Comparison of ENCODE assay signal across 8 cellular contexts in genomic region chr15:65792988-65793812, GRCh38. TPM values are rescaled to one million over a fixed set of nuclear protein-coding genes. Genes with fewer than 3 reads are reported as not detected.
A peak's percentile ranks its signal among the peaks of the same experiment; 100 is the strongest.
DNase-seq lines count a peak whose midpoint lies in the region; ATAC-seq and TF ChIP-seq lines count a peak whose summit lies in the region.

No MANE protein-coding gene starts in this region.

- CTCF ChIA-PET in MCF 10A (lab: Yijun Ruan, JAX), result interaction anchor here (1.0 kb wide), 1 partner anchor 31 kb away, joined by 3 read pairs; no protein-coding TSS in a partner anchor

- no peak for TF ChIP-seq POLR2A in vagina (IDR thresholded peaks at IDR 0.05)

- peak overlapping the region; percentile 92 to 100 for H3K9ac ChIP-seq in mucosa of rectum (ENCODE audit: low read depth in 1 of 2, low read length in 2 of 2)

- no peaks in the 10 kb centered on the region for H3K4me1 ChIP-seq in right atrium auricular region
- H3K4me1 ChIP-seq in mucosa of rectum (ENCODE audit: control insufficient read depth in 2 of 2, insufficient read depth in 2 of 2, low read length in 2 of 2), result peaks cover 0 to 15% of the 10 kb centered on the region in 2 donors
- H3K4me1 ChIP-seq in vagina, result peaks cover 18% of the 10 kb centered on the region

- peak overlapping the region; percentile 81 for H3K4me3 Mint-ChIP-seq in MCF 10A (ENCODE audit: unreplicated experiment)

- H3K36me3 Mint-ChIP-seq in MCF 10A (ENCODE audit: insufficient read depth, unreplicated experiment), result no peaks in the 10 kb centered on the region

- H3K9me3 ChIP-seq in right atrium auricular region (no peaks in the 10 kb centered on the region), mucosa of rectum (ENCODE audit: control insufficient read depth in 2 of 2, low read length in 2 of 2) (no peaks in the 10 kb centered on the region), vagina (no peaks in the 10 kb centered on the region)

- H3K27me3 Mint-ChIP-seq in MCF 10A (ENCODE audit: insufficient read depth, unreplicated experiment), result no peaks in the 10 kb centered on the region

- no peak for ATAC-seq in left ventricle myocardium superior
- no peak for ATAC-seq in HG03469 (IDR thresholded peaks at IDR 0.05; ENCODE audit: unreplicated experiment)
- ATAC-seq in GM19351 (IDR thresholded peaks at IDR 0.05; ENCODE audit: unreplicated experiment), result no peak

- no peaks in the 10 kb centered on the region for H3K9me3 Mint-ChIP-seq in MCF 10A (ENCODE audit: unreplicated experiment)

- H3K36me3 ChIP-seq in right atrium auricular region (no peaks in the 10 kb centered on the region), mucosa of rectum (ENCODE audit: control insufficient read depth in 2 of 2, insufficient read depth in 2 of 2, low read length in 2 of 2) (no peaks in the 10 kb centered on the region), vagina (no peaks in the 10 kb centered on the region)

- POLR2A ChIA-PET in MCF 10A (lab: Yijun Ruan, JAX), result interaction anchor here (0.9 to 5.7 kb wide), 9 partner anchors 8 to 181 kb away, joined by 3 to 89 read pairs (median 13); partner anchors contain the start of genes INTS14 and RAB11A

- peaks cover 36% of the 10 kb centered on the region for H3K4me1 Mint-ChIP-seq in MCF 10A (ENCODE audit: insufficient read depth, unreplicated experiment)

- peak overlapping the region; percentile 99 to 100 for H3K27ac ChIP-seq in right atrium auricular region
- peak overlapping the region; percentile 97 to 99 for H3K27ac ChIP-seq in mucosa of rectum (ENCODE audit: low read depth in 2 of 2, low read length in 2 of 2)
- H3K27ac ChIP-seq in vagina, result peak overlapping the region; percentile 98

- H3K27me3 ChIP-seq in right atrium auricular region (no peaks in the 10 kb centered on the region), mucosa of rectum (ENCODE audit: control insufficient read depth in 2 of 2, insufficient read depth in 2 of 2, low read length in 2 of 2) (no peaks in the 10 kb centered on the region), vagina (no peaks in the 10 kb centered on the region)

- no TSS peak for BruUV-seq in MCF 10A (replicated peaks; lab: Mats Ljungman, UMichigan)

- intact Hi-C loops in left ventricle myocardium superior (cut with micrococcal nuclease), result no loop called here
- intact Hi-C loops in MCF 10A (cut with micrococcal nuclease), result loop anchor here (5.0 kb wide), 1 partner anchor 34 kb away; no protein-coding TSS in a partner anchor
- intact Hi-C loops in vagina (cut with DNase I), result no loop called here

- H3K4me3 ChIP-seq in right atrium auricular region (peak overlapping the region; percentile 86 to 97), mucosa of rectum (ENCODE audit: low read length in 2 of 2) (peak overlapping the region; percentile 95 to 99), vagina (peak overlapping the region; percentile 85 to 95)

- H3K27ac Mint-ChIP-seq in MCF 10A (ENCODE audit: low read depth, unreplicated experiment), result peak overlapping the region; percentile 94

- no peak for TF ChIP-seq CTCF in right atrium auricular region (IDR thresholded peaks at IDR 0.05)
- TF ChIP-seq CTCF in MCF 10A (IDR thresholded peaks at IDR 0.05; ENCODE audit: unreplicated experiment), result no peak
- TF ChIP-seq CTCF in vagina (IDR thresholded peaks at IDR 0.05), result no peak

- DNase-seq in right atrium auricular region (ENCODE audit: low spot score) (no peak), left ventricle myocardium superior (no peak), MCF 10A (ENCODE audit: unreplicated experiment) (no peak), vagina (ENCODE audit: extremely low spot score in 2 of 2) (no peak), NCI-H2171 treated with DMSO at 0.1 percent for 48 hours (lab: John Stamatoyannopoulos, UW) (no peak)

RNA-seq across cellular contexts. Expression of gene DENND4A, which starts 1.1 kb away (rescaled TPM):
- total RNA-seq in right atrium auricular region, result 10 to 100 TPM; 15.2 to 19.4 TPM
- total RNA-seq in left ventricle myocardium superior, result 14.0 TPM
- total RNA-seq in MCF 10A (2022), result 16.9 and 18.1 TPM in 2 replicates
- 28.7 TPM for total RNA-seq in vagina
